Comparison of ENCODE assay signal across 18 cellular contexts in genomic region chr14:102969060-102969791, GRCh38.
"Had no signal": no experiment of that assay in that cellular context is flagged by ENCODE, and none has a peak within 500 bp of the region (broad histone marks: within the 10 kb centered on the region; RNA-seq: fewer than 3 reads in every experiment).

No MANE protein-coding gene starts in this region.

- H3K27ac ChIP-seq: cardiac muscle cell, colonic mucosa, neural progenitor cell, thyroid gland had no signal

- DNase-seq: activated CD4-positive, alpha-beta T cell treated with anti-CD3 and anti-CD28 coated beads for 36 hours; activated CD4-positive, alpha-beta T cell treated with anti-CD3 and anti-CD28 coated beads, Interleukin-2, amount 50 U/mL, for 48 hours; activated gamma-delta T cell; colonic mucosa; erythroblast; foreskin melanocyte; kidney; stimulated activated naive B cell treated with anti-CD40 and anti-IgM and Interleukin-4, amounts not matched to agents 10 μg/mL and 1 μg/mL and 100 μg/mL, for 72 hours; T-cell; thyroid gland had no signal

- ATAC-seq: activated CD4-positive, alpha-beta T cell treated with anti-CD3 and anti-CD28 coated beads for 36 hours; left lobe of liver; sciatic nerve; stimulated activated naive B cell treated with anti-CD40 and anti-IgM and Interleukin-4, amounts not matched to agents 10 μg/mL and 1 μg/mL and 100 μg/mL, for 72 hours; T-cell; WTC11 had no signal

- H3K9me3 Mint-ChIP-seq: neural progenitor cell; stimulated activated naive B cell treated with anti-CD40 and anti-IgM and Interleukin-4, amounts not matched to agents 10 μg/mL and 1 μg/mL and 100 μg/mL, for 72 hours; T-cell; WTC11 had no signal

- H3K27ac Mint-ChIP-seq: activated CD4-positive, alpha-beta T cell treated with anti-CD3 and anti-CD28 coated beads for 36 hours; activated naive CD8-positive, alpha-beta T cell; neural progenitor cell; stimulated activated naive B cell treated with anti-CD40 and anti-IgM and Interleukin-4, amounts not matched to agents 10 μg/mL and 1 μg/mL and 100 μg/mL, for 72 hours; T-cell; WTC11 had no signal

- H3K4me3 Mint-ChIP-seq: activated CD4-positive, alpha-beta T cell treated with anti-CD3 and anti-CD28 coated beads for 36 hours; activated naive CD8-positive, alpha-beta T cell; neural progenitor cell; stimulated activated naive B cell treated with anti-CD40 and anti-IgM and Interleukin-4, amounts not matched to agents 10 μg/mL and 1 μg/mL and 100 μg/mL, for 72 hours; T-cell; WTC11 had no signal

- H3K4me1 ChIP-seq: colonic mucosa, neural progenitor cell had no signal

- FAIRE-seq: endometrium, kidney had no signal

- H3K4me1 Mint-ChIP-seq: activated CD4-positive, alpha-beta T cell treated with anti-CD3 and anti-CD28 coated beads for 36 hours; neural progenitor cell; stimulated activated naive B cell treated with anti-CD40 and anti-IgM and Interleukin-4, amounts not matched to agents 10 μg/mL and 1 μg/mL and 100 μg/mL, for 72 hours; T-cell; WTC11 had no signal

- H3K4me3 ChIP-seq: cardiac muscle cell, colonic mucosa, lung, neural progenitor cell, thyroid gland had no signal

- H3K27me3 Mint-ChIP-seq: activated CD4-positive, alpha-beta T cell treated with anti-CD3 and anti-CD28 coated beads for 36 hours; activated naive CD8-positive, alpha-beta T cell; stimulated activated naive B cell treated with anti-CD40 and anti-IgM and Interleukin-4, amounts not matched to agents 10 μg/mL and 1 μg/mL and 100 μg/mL, for 72 hours; T-cell had no signal

- H3K27me3 ChIP-seq: cardiac muscle cell, colonic mucosa, neural progenitor cell, thyroid gland had no signal

- H3K9me3 ChIP-seq: colonic mucosa, thyroid gland had no signal
